23 cellular contexts compared by ENCODE assay signal in genomic region chr4:73404042-73404441, GRCh38. TPM values are rescaled to one million over a fixed set of nuclear protein-coding genes. Genes with fewer than 3 reads are reported as not detected.
DNase-seq lines count a peak whose midpoint lies in the region; ATAC-seq and TF ChIP-seq lines count a peak whose summit lies in the region.
"Had no signal": no experiment of that assay in that cellular context is flagged by ENCODE, and none has a peak within 500 bp of the region (broad histone marks: within the 10 kb centered on the region; RNA-seq: fewer than 3 reads in every experiment).

Gene ALB (plus strand): TSS chr4:73404287. CDS start chr4:73404328, 41 bp downstream.

- no peaks in the 10 kb centered on the region for H3K4me1 Mint-ChIP-seq in type B pancreatic cell (ENCODE audit: unreplicated experiment)

- H3K9ac ChIP-seq in liver (ENCODE audit: low read depth in 1 of 2, low read length in 2 of 2) = peak within 1 kb of the TSS; percentile 88 to 95
- H3K9ac ChIP-seq: BLaER1 had no signal

- BruUV-seq in Panc1 (replicated peaks; lab: Mats Ljungman, UMichigan) = no TSS peak

- TF ChIP-seq RAD21 in liver (IDR thresholded peaks at IDR 0.05) = peak; percentile 41 to 49

- no peaks in the 10 kb centered on the region for H3K9me3 ChIP-seq in Panc1 (ENCODE audit: control insufficient read depth, insufficient read depth, low read depth, low read length)
- H3K9me3 ChIP-seq in body of pancreas = no peaks in the 10 kb centered on the region
- H3K9me3 ChIP-seq in liver (ENCODE audit: control insufficient read depth in 4 of 4, low read length in 3 of 4) = no peaks in the 10 kb centered on the region
- H3K9me3 ChIP-seq: BLaER1, SJCRH30 had no signal

- H3K4me1 ChIP-seq in Panc1 (ENCODE audit: control insufficient read depth, insufficient read depth, low read length) (no peaks in the 10 kb centered on the region), body of pancreas (peaks cover 43% of the 10 kb centered on the region), liver (ENCODE audit: control insufficient read depth in 4 of 4, insufficient read depth in 4 of 4, low read length in 3 of 4) (peaks cover 0 to 42% (median 31%) of the 10 kb centered on the region in 4 donors)
- H3K4me1 ChIP-seq: BLaER1, SJCRH30 had no signal

- 17 to 24% methylated on average over 7 of the region's 7 CpGs for WGBS in body of pancreas, 2 donors
- 35% methylated on average over 7 of the region's 7 CpGs for WGBS in liver

- POLR2A ChIA-PET in Panc1 (lab: Charles Lee) = no interaction called here

- H3K9me3 Mint-ChIP-seq in type B pancreatic cell = no peaks in the 10 kb centered on the region
- H3K9me3 Mint-ChIP-seq: CD4-positive, alpha-beta T cell had no signal

- no peak within 1 kb of the TSS for H3K27ac ChIP-seq in Panc1 (ENCODE audit: low read length)
- peak within 1 kb of the TSS in 3 of 4 donors; percentile 32 to 57 (median 55) for H3K27ac ChIP-seq in body of pancreas
- peak within 1 kb of the TSS; percentile 50 to 82 for H3K27ac ChIP-seq in liver (ENCODE audit: low read depth in 1 of 2, low read length in 2 of 2)
- H3K27ac ChIP-seq: BLaER1, SJCRH30 had no signal

- in situ Hi-C loops in Panc1 (cut with HindIII; ENCODE audit: low pct_unique_long_range_greater_than_20kb, low sequenced_read_pairs) = no loop called here

- no peak within 1 kb of the TSS for H3K4me3 Mint-ChIP-seq in type B pancreatic cell
- H3K4me3 Mint-ChIP-seq: CD4-positive, alpha-beta T cell had no signal

- H3K4me3 ChIP-seq in Panc1 (ENCODE audit: low read depth in 2 of 2, low read length in 2 of 2) = no peak within 1 kb of the TSS
- peak within 1 kb of the TSS in 1 of 2 donors; percentile 8 for H3K4me3 ChIP-seq in body of pancreas
- H3K4me3 ChIP-seq in liver (ENCODE audit: low read depth in 1 of 3, low read length in 3 of 3) = peak within 1 kb of the TSS; percentile 70 to 85 (median 71)
- H3K4me3 ChIP-seq: BLaER1, GM12878, K562, SJCRH30 had no signal

- DNase-seq in Panc1 (ENCODE audit: low read depth, low spot score) (no peak), body of pancreas (peak in 2 of 4 donors; percentile 2 to 20), type B pancreatic cell (ENCODE audit: extremely low spot score, unreplicated experiment) (no peak), pons (ENCODE audit: low spot score) (no peak)
- no peak for DNase-seq in effector CD4-positive, alpha-beta T cell
- DNase-seq: CD4-positive, alpha-beta T cell; COR-L47; DMS 273 treated with DMSO at 0.1 percent for 48 hours; DMS79 treated with DMSO at 0.1 percent for 48 hours; MM.1S; NCI-H1048; NCI-H1417 treated with DMSO at 0.1 percent for 48 hours; NCI-H187; NCI-H526; SJCRH30 had no signal

- intact Hi-C loops in Panc1 (cut with micrococcal nuclease; ENCODE audit: unreplicated experiment) = no loop called here
- intact Hi-C loops in body of pancreas (cut with DNase I) = no loop called here

- CTCF ChIA-PET in Panc1 (lab: Charles Lee) = no interaction called here

- TF ChIP-seq CTCF in Panc1 (IDR thresholded peaks at IDR 0.05) (no peak), body of pancreas (IDR thresholded peaks at IDR 0.05) (no peak), liver (IDR thresholded peaks at IDR 0.05; ENCODE audit: low read depth, low read length, missing input control) (no peak), type B pancreatic cell (conservative IDR thresholded peaks at IDR 0.05) (no peak)

- peak in 2 of 3 donors; percentile 71 to 85 for TF ChIP-seq POLR2A in body of pancreas (IDR thresholded peaks at IDR 0.05)

- H3K27me3 ChIP-seq in Panc1 (ENCODE audit: control insufficient read depth, insufficient read depth, low read length) = no peaks in the 10 kb centered on the region
- no peaks in the 10 kb centered on the region for H3K27me3 ChIP-seq in body of pancreas
- no peaks in the 10 kb centered on the region for H3K27me3 ChIP-seq in liver (ENCODE audit: control insufficient read depth in 4 of 4, insufficient read depth in 4 of 4, low read length in 3 of 4)
- H3K27me3 ChIP-seq: BLaER1, SJCRH30 had no signal

- ATAC-seq in Panc1 = no peak
- peak; percentile 87 for ATAC-seq in body of pancreas
- ATAC-seq in GM19023 (IDR thresholded peaks at IDR 0.05; ENCODE audit: unreplicated experiment) = no peak
- ATAC-seq: GM12878, K562 had no signal

- H3K36me3 Mint-ChIP-seq in type B pancreatic cell = no peaks in the 10 kb centered on the region

- H3K27me3 Mint-ChIP-seq in type B pancreatic cell = no peaks in the 10 kb centered on the region

- no peak within 1 kb of the TSS for H3K27ac Mint-ChIP-seq in type B pancreatic cell
- H3K27ac Mint-ChIP-seq: CD4-positive, alpha-beta T cell had no signal

- no peaks in the 10 kb centered on the region for H3K36me3 ChIP-seq in Panc1 (ENCODE audit: control insufficient read depth, insufficient read depth, low read length)
- no peaks in the 10 kb centered on the region for H3K36me3 ChIP-seq in body of pancreas (replicated peaks in 1 of 2; ENCODE audit: insufficient read depth in 1 of 2, low read depth in 2 of 2)
- H3K36me3 ChIP-seq in liver (ENCODE audit: control insufficient read depth in 4 of 4, insufficient read depth in 3 of 4, low read depth in 1 of 4, low read length in 3 of 4) = peaks cover 0 to 24% (median 9%) of the 10 kb centered on the region in 4 donors
- H3K36me3 ChIP-seq: BLaER1, SJCRH30 had no signal

TF ChIP-seq in liver, 16 proteins besides CTCF, POLR2A, EP300 and RAD21:
- TF ChIP-seq FOXA2 (IDR thresholded peaks at IDR 0.05) (peak; percentile 87), TAF1 (conservative IDR thresholded peaks at IDR 0.05) (peak; percentile 99), REST (IDR thresholded peaks at IDR 0.05) (peak; percentile 91), MAX (IDR thresholded peaks at IDR 0.05) (peak; percentile 32), ATF3 (IDR thresholded peaks at IDR 0.05) (no peak), JUND (IDR thresholded peaks at IDR 0.05) (peak; percentile 25 to 61), GABPA (IDR thresholded peaks at IDR 0.05 in 1 of 2, conservative IDR thresholded peaks at IDR 0.05 in 1 of 2) (no peak), YY1 (IDR thresholded peaks at IDR 0.05) (peak; percentile 35), ZBTB33 (IDR thresholded peaks at IDR 0.05) (peak; percentile 70), FOXA1 (IDR thresholded peaks at IDR 0.05) (peak; percentile 75), EGR1 (IDR thresholded peaks at IDR 0.05; ENCODE audit: low read depth in 2 of 2) (no peak), HNF4A (conservative IDR thresholded peaks at IDR 0.05) (peak; percentile 62 to 71), NR2F2 (IDR thresholded peaks at IDR 0.05) (no peak), SP1 (IDR thresholded peaks at IDR 0.05) (peak; percentile 61), RXRA (IDR thresholded peaks at IDR 0.05) (peak in 1 of 2 donors; percentile 64)

RNA-seq across cellular contexts. Expression of gene ALB, which starts in this region (rescaled TPM):
- total RNA-seq in Panc1 (2021; ENCODE audit: unreplicated experiment) = 21.3 TPM
- polyA plus RNA-seq in Panc1 (2012; ENCODE audit: insufficient read length) = not detected
- 100 to 1,000 TPM; 391 to 538 TPM for total RNA-seq in body of pancreas
- over 10,000 TPM; 37,224 to 59,987 TPM for total RNA-seq in liver
- polyA plus RNA-seq in liver = over 10,000 TPM; 33,161 to 33,802 TPM
- total RNA-seq in type B pancreatic cell (ENCODE audit: low replicate concordance) = 113 and 196 TPM in 2 replicates
- total RNA-seq: H1, LHCN-M2, OCI-LY7, SJCRH30 had no signal

Comparison
In these comparisons a context has a peak if more than half of its experiments do, and no peak if none do; other contexts are left out.
1. RNA of gene ALB (total RNA-seq): 37,224 to 59,987 TPM in liver; 391 to 538 TPM in body of pancreas, 113 to 196 TPM in type B pancreatic cell and 21.3 TPM in Panc1 (single experiment); every median in the first group is over 10 times any median in the second.
2. H3K4me3 ChIP-seq: peak in liver (3 of 3); none in Panc1 (0 of 2).